Comparison of ENCODE assay signal across 8 cellular contexts in genomic region chr15:25437751-25438600, GRCh38. TPM values are rescaled to one million over a fixed set of nuclear protein-coding genes. Genes with fewer than 3 reads are reported as not detected.
DNase-seq lines count a peak whose midpoint lies in the region; ATAC-seq, FAIRE-seq and TF ChIP-seq lines count a peak whose summit lies in the region.

No MANE protein-coding gene starts in this region.

- peak overlapping the region; percentile 91 to 96 (median 93) for H3K4me3 Mint-ChIP-seq in immature natural killer cell

- no peaks in the 10 kb centered on the region for H3K9me3 Mint-ChIP-seq in immature natural killer cell

- DNase-seq in GM06990 (ENCODE audit: extremely low read depth, insufficient read length) (peak; percentile 86), Karpas-422 (peak; percentile 85), T47D (ENCODE audit: low read depth in 1 of 2, low spot score in 1 of 2) (peak; percentile 16 to 72), immature natural killer cell (peak; percentile 66 to 68 (median 66)), RCC 7860 (ENCODE audit: low spot score) (no peak)
- peak; percentile 13 to 24 for DNase-seq in stimulated activated CD4-positive, alpha-beta T cell treated with anti-CD3 and anti-CD28 coated beads, Interleukin-15, amount 100 ng/mL, for 1 hour (ENCODE audit: low read depth in 1 of 2, low spot score in 1 of 2)

- ATAC-seq in GM21786 (IDR thresholded peaks at IDR 0.05; ENCODE audit: unreplicated experiment): peak; percentile 46

- FAIRE-seq in RCC 7860 (lab: Jason Lieb, UNC): no peak

- H3K27ac ChIP-seq in Karpas-422 (ENCODE audit: low read length): peak overlapping the region; percentile 83
- peak overlapping the region; percentile 99 for H3K27ac ChIP-seq in VCaP

- H3K36me3 Mint-ChIP-seq in immature natural killer cell: no peaks in the 10 kb centered on the region

- no peaks in the 10 kb centered on the region for H3K9me2 ChIP-seq in Karpas-422 (replicated peaks; ENCODE audit: insufficient read depth, low read length)

- TF ChIP-seq CTCF in GM06990 (IDR thresholded peaks at IDR 0.05; ENCODE audit: insufficient read depth, low read length, poor library complexity, severe bottlenecking): peak; percentile 22
- peak; percentile 62 for TF ChIP-seq CTCF in VCaP (conservative IDR thresholded peaks at IDR 0.05)

- in situ Hi-C loops in T47D (cut with HindIII; ENCODE audit: low pct_unique_long_range_greater_than_20kb, low sequenced_read_pairs): no loop called here

- peaks cover 16% of the 10 kb centered on the region for H3K9me3 ChIP-seq in Karpas-422 (ENCODE audit: low read length)

- peaks cover 14% of the 10 kb centered on the region for H4K20me1 ChIP-seq in Karpas-422 (ENCODE audit: insufficient read depth, low read depth, low read length)

- peak overlapping the region; percentile 99 for H3K9ac ChIP-seq in Karpas-422 (ENCODE audit: low read length)

- no peaks in the 10 kb centered on the region for H3K27me3 Mint-ChIP-seq in immature natural killer cell (ENCODE audit: low read depth in 3 of 3)

- peak overlapping the region; percentile 98 for H3K4me2 ChIP-seq in Karpas-422 (ENCODE audit: low read depth, low read length, poor library complexity, severe bottlenecking)

- peaks cover 61% of the 10 kb centered on the region for H3K79me2 ChIP-seq in Karpas-422 (ENCODE audit: low read length)

- no peaks in the 10 kb centered on the region for H3K36me3 ChIP-seq in GM06990 (ENCODE audit: control insufficient read depth, insufficient read depth, low read length)
- H3K36me3 ChIP-seq in Karpas-422 (ENCODE audit: insufficient read depth, low read length): peaks cover 44% of the 10 kb centered on the region

- H3K27me3 ChIP-seq in GM06990 (replicated peaks; ENCODE audit: control insufficient read depth, insufficient read depth, low read length) (no peaks in the 10 kb centered on the region), Karpas-422 (ENCODE audit: low read length) (no peaks in the 10 kb centered on the region)

- H3K4me1 Mint-ChIP-seq in immature natural killer cell: peaks cover 43 to 57% of the 10 kb centered on the region in 2 donors

- peaks cover 27% of the 10 kb centered on the region for H3K4me1 ChIP-seq in Karpas-422 (ENCODE audit: low read length)

- H2AFZ ChIP-seq in Karpas-422 (ENCODE audit: low read length): no peak overlapping the region

- H3K27ac Mint-ChIP-seq in immature natural killer cell: peak overlapping the region; percentile 82 to 97 (median 92)

- H3K4me3 ChIP-seq in GM06990 (replicated peaks; ENCODE audit: low read depth, low read length): peak overlapping the region; percentile 91
- peak overlapping the region; percentile 95 for H3K4me3 ChIP-seq in Karpas-422 (ENCODE audit: low read length)

RNA-seq across cellular contexts. Expression of gene UBE3A, which starts 0.8 kb away (rescaled TPM):
- 85.0 and 121 TPM in 2 replicates for total RNA-seq in Karpas-422 (2014; rRNA removed; shearing (Covaris generic); ENCODE audit: low replicate concordance)
- polyA plus RNA-seq in immature natural killer cell: 100 to 1,000 TPM in 1 of 3 donors, 10 to 100 TPM in 2; 79.3 to 133 (median 84.1) TPM
